ENCODE assay signal across 8 cellular contexts in genomic region chr11:62539238-62539925, GRCh38. TPM values are rescaled to one million over a fixed set of nuclear protein-coding genes. Genes with fewer than 3 reads are reported as not detected.
DNase-seq lines count a peak whose midpoint lies in the region; ATAC-seq, FAIRE-seq and TF ChIP-seq lines count a peak whose summit lies in the region.

No MANE protein-coding gene starts in this region.

- CTCF ChIA-PET in PC-3 (lab: Charles Lee) = interaction anchor here (0.9 to 2.1 kb wide), 7 partner anchors 21 to 146 kb away, joined by 3 to 23 read pairs (median 5); no protein-coding TSS in a partner anchor

- H3K4me1 ChIP-seq in PC-3 (ENCODE audit: insufficient read depth, low read length) (peaks cover 63% of the 10 kb centered on the region), keratinocyte (ENCODE audit: control insufficient read depth, extremely low read depth, insufficient read depth, low read length) (peaks cover 57% of the 10 kb centered on the region)

- H3K9me2 ChIP-seq in PC-3 (replicated peaks; ENCODE audit: low read length) = no peaks in the 10 kb centered on the region

- peaks cover 98% of the 10 kb centered on the region for H3K79me2 ChIP-seq in PC-3 (ENCODE audit: low read length)
- H3K79me2 ChIP-seq in keratinocyte (ENCODE audit: control insufficient read depth, insufficient read depth, low read length) = peaks cover 96% of the 10 kb centered on the region

- peak overlapping the region; percentile 93 for H3K27ac Mint-ChIP-seq in stimulated activated effector memory CD8-positive, alpha-beta T cell treated with anti-CD3 and anti-CD28 coated beads, Interleukin-12 subunit alpha, Interleukin-12 subunit beta, amount 100 ng/mL, for 72 hours

- POLR2A ChIA-PET in PC-3 (lab: Charles Lee; ENCODE audit: unreplicated experiment) = interaction anchor here (0.5 to 1.0 kb wide), 4 partner anchors 14 to 144 kb away, joined by 3 to 6 read pairs (median 4); partner anchors contain the start of genes GANAB and TUT1

- dilution Hi-C loops in keratinocyte (cut with MboI; ENCODE audit: extremely low pct_ligation_motif_present, low sequenced_read_pairs) = no loop called here

- H3K36me3 Mint-ChIP-seq in stimulated activated effector memory CD8-positive, alpha-beta T cell treated with anti-CD3 and anti-CD28 coated beads, Interleukin-12 subunit alpha, Interleukin-12 subunit beta, amount 100 ng/mL, for 72 hours = peaks cover 57% of the 10 kb centered on the region

- no peaks in the 10 kb centered on the region for H3K9me3 Mint-ChIP-seq in stimulated activated effector memory CD8-positive, alpha-beta T cell treated with anti-CD3 and anti-CD28 coated beads, Interleukin-12 subunit alpha, Interleukin-12 subunit beta, amount 100 ng/mL, for 72 hours

- FAIRE-seq in keratinocyte (lab: Jason Lieb, UNC) = no peak

- H3K36me3 ChIP-seq in PC-3 (ENCODE audit: low read depth, low read length) (peaks cover 18% of the 10 kb centered on the region), keratinocyte (ENCODE audit: control insufficient read depth in 2 of 2, extremely low read depth in 1 of 2, insufficient read depth in 2 of 2, low read length in 2 of 2) (peaks cover 39 to 46% of the 10 kb centered on the region in 2 experiments)

- H3F3A ChIP-seq in PC-3 (ENCODE audit: low read length, unreplicated experiment) = peaks cover 12% of the 10 kb centered on the region

- H4K20me1 ChIP-seq in PC-3 (ENCODE audit: low read length) (peaks cover 61% of the 10 kb centered on the region), keratinocyte (ENCODE audit: control insufficient read depth, extremely low read depth, insufficient read depth, low read length) (peaks cover 79% of the 10 kb centered on the region)

- H3K9ac ChIP-seq in PC-3 (ENCODE audit: low read length) = peak overlapping the region; percentile 33
- peak overlapping the region; percentile 66 for H3K9ac ChIP-seq in keratinocyte (ENCODE audit: control insufficient read depth, extremely low read depth, insufficient read depth, low read length)

- H3K27me3 ChIP-seq in PC-3 (ENCODE audit: low read length) = no peaks in the 10 kb centered on the region
- no peaks in the 10 kb centered on the region for H3K27me3 ChIP-seq in keratinocyte (ENCODE audit: control insufficient read depth, extremely low read depth, insufficient read depth, low read length)

- H3K4me1 Mint-ChIP-seq in stimulated activated effector memory CD8-positive, alpha-beta T cell treated with anti-CD3 and anti-CD28 coated beads, Interleukin-12 subunit alpha, Interleukin-12 subunit beta, amount 100 ng/mL, for 72 hours = peaks cover 80% of the 10 kb centered on the region

- peaks cover 10% of the 10 kb centered on the region for H3K9me1 ChIP-seq in keratinocyte (ENCODE audit: control insufficient read depth, extremely low read depth, insufficient read depth, low read length)

- TF ChIP-seq CTCF in PC-3 (conservative IDR thresholded peaks at IDR 0.05; ENCODE audit: low read depth, low read length) (no peak), keratinocyte (optimal IDR thresholded peaks at IDR 0.05 in 1 of 3, IDR thresholded peaks at IDR 0.05 in 1 of 3, conservative IDR thresholded peaks at IDR 0.05 in 1 of 3; ENCODE audit: extremely low read depth in 1 of 3, insufficient read depth in 2 of 3, low read length in 3 of 3) (no peak)

- peak; percentile 53 for ATAC-seq in PC-3
- peak; percentile 39 for ATAC-seq in stimulated activated effector memory CD8-positive, alpha-beta T cell treated with anti-CD3 and anti-CD28 coated beads, Interleukin-12 subunit alpha, Interleukin-12 subunit beta, amount 100 ng/mL, for 72 hours
- no peak for ATAC-seq in GM18858 (IDR thresholded peaks at IDR 0.05; ENCODE audit: unreplicated experiment)

- H3K4me3 ChIP-seq in PC-3 (ENCODE audit: low read length) (peak overlapping the region; percentile 56), keratinocyte (ENCODE audit: control insufficient read depth in 2 of 3, extremely low read depth in 1 of 3, insufficient read depth in 2 of 3, low read depth in 1 of 3, low read length in 3 of 3) (peak overlapping the region; percentile 24 to 57 (median 37))

- H3K9me3 ChIP-seq in PC-3 (ENCODE audit: low read length) (no peaks in the 10 kb centered on the region), keratinocyte (ENCODE audit: control insufficient read depth, low read depth, low read length) (no peaks in the 10 kb centered on the region)

- H3K4me2 ChIP-seq in PC-3 (ENCODE audit: low read length) (peak overlapping the region; percentile 86), keratinocyte (ENCODE audit: control insufficient read depth, extremely low read depth, insufficient read depth, low read depth, low read length) (peak overlapping the region; percentile 98)

- H3K27ac ChIP-seq in PC-3 (ENCODE audit: low read length) (peak overlapping the region; percentile 66), keratinocyte (ENCODE audit: control insufficient read depth, insufficient read depth, low read length) (peak overlapping the region; percentile 78)

- intact Hi-C loops in PC-3 (cut with micrococcal nuclease) = no loop called here

- no peak overlapping the region for H2AFZ ChIP-seq in PC-3 (ENCODE audit: low read length)
- no peak overlapping the region for H2AFZ ChIP-seq in keratinocyte (ENCODE audit: control insufficient read depth, low read length)

- no TSS peak for BruUV-seq in PC-3 (replicated peaks; lab: Mats Ljungman, UMichigan)

- peak; percentile 30 for DNase-seq in NCI-H1105 treated with DMSO at 0.1 percent for 48 hours (lab: John Stamatoyannopoulos, UW)
- no peak for DNase-seq in NCI-H1105 (lab: John Stamatoyannopoulos, UW)
- peak; percentile 97 for DNase-seq in PC-3
- DNase-seq in amniotic epithelial cell (ENCODE audit: low read depth) = peak; percentile 92
- no peak for DNase-seq in keratinocyte (ENCODE audit: low read depth, low spot score)
- peak in 1 of 2 donors; percentile 70 for DNase-seq in stimulated activated effector memory CD8-positive, alpha-beta T cell treated with anti-CD3 and anti-CD28 coated beads, Interleukin-12 subunit alpha, Interleukin-12 subunit beta, amount 100 ng/mL, for 72 hours (ENCODE audit: low spot score in 2 of 2)
- no peak for DNase-seq in NCI-H1048 (lab: John Stamatoyannopoulos, UW)

- peak overlapping the region; percentile 80 for H3K4me3 Mint-ChIP-seq in stimulated activated effector memory CD8-positive, alpha-beta T cell treated with anti-CD3 and anti-CD28 coated beads, Interleukin-12 subunit alpha, Interleukin-12 subunit beta, amount 100 ng/mL, for 72 hours

RNA-seq across cellular contexts. Expression of gene AHNAK, which starts 7.2 kb away (rescaled TPM):
- total RNA-seq in PC-3 (2014; rRNA removed) = 287 and 383 TPM in 2 replicates
- 195 to 220 TPM (median 207 TPM) in 3 replicates for polyA plus RNA-seq in keratinocyte
- polyA plus RNA-seq in keratinocyte (2011; ENCODE audit: low read depth) = 177 TPM
- 69.0 and 81.5 TPM in 2 replicates for polyA plus RNA-seq in keratinocyte (2011; cell fraction: cytosol; rRNA removed)
- 933 and 1,273 TPM in 2 replicates for polyA plus RNA-seq in keratinocyte (2011; cell fraction: nucleus; rRNA removed)
- 296 and 367 TPM in 2 replicates for polyA plus RNA-seq in keratinocyte (2012; ENCODE audit: low replicate concordance)
- 503 to 1,127 TPM (median 686 TPM) in 3 replicates for polyA minus RNA-seq in keratinocyte
- 209 TPM for polyA minus RNA-seq in keratinocyte (2011; cell fraction: cytosol; rRNA and poly(A)+ RNA removed)
- polyA minus RNA-seq in keratinocyte (2011; cell fraction: nucleus; rRNA and poly(A)+ RNA removed) = 2,164 and 3,990 TPM in 2 replicates

RNA-seq across cellular contexts. Expression of gene EEF1G, which starts 34.3 kb away (rescaled TPM):
- 1,577 and 1,815 TPM in 2 replicates for total RNA-seq in PC-3 (2014; rRNA removed)
- 1,553 to 1,943 TPM (median 1,735 TPM) in 3 replicates for polyA plus RNA-seq in keratinocyte
- polyA plus RNA-seq in keratinocyte (2011; ENCODE audit: low read depth) = 533 TPM
- 1,489 and 2,026 TPM in 2 replicates for polyA plus RNA-seq in keratinocyte (2011; cell fraction: cytosol; rRNA removed)
- 533 and 561 TPM in 2 replicates for polyA plus RNA-seq in keratinocyte (2011; cell fraction: nucleus; rRNA removed)
- 1,577 and 1,717 TPM in 2 replicates for polyA plus RNA-seq in keratinocyte (2012; ENCODE audit: low replicate concordance)
- 1,076 to 1,632 TPM (median 1,456 TPM) in 3 replicates for polyA minus RNA-seq in keratinocyte
- 1,594 TPM for polyA minus RNA-seq in keratinocyte (2011; cell fraction: cytosol; rRNA and poly(A)+ RNA removed)
- polyA minus RNA-seq in keratinocyte (2011; cell fraction: nucleus; rRNA and poly(A)+ RNA removed) = 251 and 310 TPM in 2 replicates

RNA-seq across cellular contexts. Expression of gene TUT1, which starts 51.9 kb away (rescaled TPM):
- total RNA-seq in PC-3 (2014; rRNA removed) = 17.8 and 20.6 TPM in 2 replicates
- polyA plus RNA-seq in keratinocyte = 10.1 to 12.3 TPM (median 10.5 TPM) in 3 replicates
- polyA plus RNA-seq in keratinocyte (2011; ENCODE audit: low read depth) = 4.3 TPM
- polyA plus RNA-seq in keratinocyte (2011; cell fraction: cytosol; rRNA removed) = 4.7 and 7.8 TPM in 2 replicates
- polyA plus RNA-seq in keratinocyte (2011; cell fraction: nucleus; rRNA removed) = 31.6 and 35.4 TPM in 2 replicates
- 10.6 and 11.7 TPM in 2 replicates for polyA plus RNA-seq in keratinocyte (2012; ENCODE audit: low replicate concordance)
- 5.7 to 10.8 TPM (median 9.4 TPM) in 3 replicates for polyA minus RNA-seq in keratinocyte
- 7.5 TPM for polyA minus RNA-seq in keratinocyte (2011; cell fraction: cytosol; rRNA and poly(A)+ RNA removed)
- 9.0 and 14.4 TPM in 2 replicates for polyA minus RNA-seq in keratinocyte (2011; cell fraction: nucleus; rRNA and poly(A)+ RNA removed)

Comparison
In these comparisons a context has a peak if more than half of its experiments do, and no peak if none do; other contexts are left out.
1. DNase-seq: peak in NCI-H1105 treated with DMSO at 0.1 percent for 48 hours (single experiment), PC-3 (single experiment) and amniotic epithelial cell (single experiment); none in NCI-H1105 (single experiment), keratinocyte (single experiment) and NCI-H1048 (single experiment).